1 cellular context compared by ENCODE assay signal in genomic region chr13:45702869-45703391, GRCh38.
TF ChIP-seq lines count a peak whose summit lies in the region.

No MANE protein-coding gene starts in this region.

TF ChIP-seq in GM12878, 131 proteins besides CTCF, POLR2A, EP300 and RAD21 (continued from another document):
- TF ChIP-seq BHLHE40 (IDR thresholded peaks at IDR 0.05; ENCODE audit: borderline replicate concordance in 1 of 2, low read depth in 2 of 2, low read length in 1 of 2) (no peak), GATAD2B (conservative IDR thresholded peaks at IDR 0.05; ENCODE audit: low read depth) (no peak)
TF ChIP-seq in GM12878: peak in this region for 0.
